1 cellular context compared by ENCODE assay signal in the genomic region with DNA sequence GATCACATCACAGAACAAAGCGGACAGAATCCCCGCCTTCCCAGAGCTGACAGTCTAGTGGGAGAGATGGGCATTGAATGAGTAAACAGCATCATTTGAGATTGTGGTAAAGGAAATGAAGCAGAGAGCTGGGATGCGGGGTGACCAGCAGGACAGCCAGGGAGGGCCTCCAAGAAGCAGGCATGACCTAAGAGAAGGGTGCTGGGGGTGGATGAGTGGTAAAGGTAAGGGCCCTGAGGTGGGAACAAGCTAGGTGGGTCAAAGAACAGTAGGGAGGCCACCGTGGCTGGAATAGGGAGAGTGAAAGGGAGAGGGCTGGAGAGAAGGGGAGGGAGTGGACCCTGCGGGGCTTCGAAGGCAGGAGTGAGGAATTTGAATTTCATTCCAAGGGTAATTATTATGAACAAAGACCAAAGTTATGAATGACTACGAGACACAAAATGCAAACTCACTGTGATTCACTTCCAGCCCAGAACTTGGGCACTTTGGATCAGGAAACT.
TF ChIP-seq lines count a peak whose summit lies in the region.

No MANE protein-coding gene starts in this region.

TF ChIP-seq in HepG2, 621 proteins besides CTCF, POLR2A, EP300 and RAD21 (continued from another document):
- TF ChIP-seq, protein P1, sequence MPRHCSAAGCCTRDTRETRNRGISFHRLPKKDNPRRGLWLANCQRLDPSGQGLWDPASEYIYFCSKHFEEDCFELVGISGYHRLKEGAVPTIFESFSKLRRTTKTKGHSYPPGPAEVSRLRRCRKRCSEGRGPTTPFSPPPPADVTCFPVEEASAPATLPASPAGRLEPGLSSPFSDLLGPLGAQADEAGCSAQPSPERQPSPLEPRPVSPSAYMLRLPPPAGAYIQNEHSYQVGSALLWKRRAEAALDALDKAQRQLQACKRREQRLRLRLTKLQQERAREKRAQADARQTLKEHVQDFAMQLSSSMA (CRISPR knock-in tag; IDR thresholded peaks at IDR 0.05): no peak
- TF ChIP-seq NFIB (CRISPR knock-in tag; IDR thresholded peaks at IDR 0.05; ENCODE audit: borderline replicate concordance) (no peak), POGZ (CRISPR knock-in tag; IDR thresholded peaks at IDR 0.05) (no peak), U2AF1 (optimal IDR thresholded peaks at IDR 0.05; ENCODE audit: low read depth, low read length) (no peak), TBX3 (IDR thresholded peaks at IDR 0.05; ENCODE audit: borderline replicate concordance) (no peak), ZNF501 (CRISPR knock-in tag; IDR thresholded peaks at IDR 0.05) (0 out of 2 replicates have a peak, but pooled peaks have one; percentile 19), ZNF772 (CRISPR knock-in tag; IDR thresholded peaks at IDR 0.05) (no peak), MTA3 (CRISPR knock-in tag; IDR thresholded peaks at IDR 0.05) (no peak), ZEB1 (IDR thresholded peaks at IDR 0.05; ENCODE audit: insufficient replicate concordance, low read depth) (no peak), FOXO1 (CRISPR knock-in tag; IDR thresholded peaks at IDR 0.05) (no peak), ZFAT (CRISPR knock-in tag; conservative IDR thresholded peaks at IDR 0.05) (no peak), MIER3 (CRISPR knock-in tag; IDR thresholded peaks at IDR 0.05; ENCODE audit: borderline replicate concordance) (no peak), ZKSCAN1 (IDR thresholded peaks at IDR 0.05; ENCODE audit: low read length) (0 out of 2 replicates have a peak, but pooled peaks have one; percentile 4), KAT8 (CRISPR knock-in tag; IDR thresholded peaks at IDR 0.05) (no peak), ZNF460 (CRISPR knock-in tag; IDR thresholded peaks at IDR 0.05; ENCODE audit: borderline replicate concordance) (no peak), ZNF160 (CRISPR knock-in tag; IDR thresholded peaks at IDR 0.05) (no peak), FOXM1 (CRISPR knock-in tag; IDR thresholded peaks at IDR 0.05) (no peak), TARDBP (CRISPR knock-in tag; IDR thresholded peaks at IDR 0.05) (no peak), FOXK2 (IDR thresholded peaks at IDR 0.05) (no peak), BORCS8-MEF2B (CRISPR knock-in tag; IDR thresholded peaks at IDR 0.05) (no peak)
- TF ChIP-seq, protein P2, sequence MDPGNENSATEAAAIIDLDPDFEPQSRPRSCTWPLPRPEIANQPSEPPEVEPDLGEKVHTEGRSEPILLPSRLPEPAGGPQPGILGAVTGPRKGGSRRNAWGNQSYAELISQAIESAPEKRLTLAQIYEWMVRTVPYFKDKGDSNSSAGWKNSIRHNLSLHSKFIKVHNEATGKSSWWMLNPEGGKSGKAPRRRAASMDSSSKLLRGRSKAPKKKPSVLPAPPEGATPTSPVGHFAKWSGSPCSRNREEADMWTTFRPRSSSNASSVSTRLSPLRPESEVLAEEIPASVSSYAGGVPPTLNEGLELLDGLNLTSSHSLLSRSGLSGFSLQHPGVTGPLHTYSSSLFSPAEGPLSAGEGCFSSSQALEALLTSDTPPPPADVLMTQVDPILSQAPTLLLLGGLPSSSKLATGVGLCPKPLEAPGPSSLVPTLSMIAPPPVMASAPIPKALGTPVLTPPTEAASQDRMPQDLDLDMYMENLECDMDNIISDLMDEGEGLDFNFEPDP (CRISPR knock-in tag; conservative IDR thresholded peaks at IDR 0.05): 0 out of 2 replicates have a peak, but pooled peaks have one; percentile 84
- TF ChIP-seq, protein P3, sequence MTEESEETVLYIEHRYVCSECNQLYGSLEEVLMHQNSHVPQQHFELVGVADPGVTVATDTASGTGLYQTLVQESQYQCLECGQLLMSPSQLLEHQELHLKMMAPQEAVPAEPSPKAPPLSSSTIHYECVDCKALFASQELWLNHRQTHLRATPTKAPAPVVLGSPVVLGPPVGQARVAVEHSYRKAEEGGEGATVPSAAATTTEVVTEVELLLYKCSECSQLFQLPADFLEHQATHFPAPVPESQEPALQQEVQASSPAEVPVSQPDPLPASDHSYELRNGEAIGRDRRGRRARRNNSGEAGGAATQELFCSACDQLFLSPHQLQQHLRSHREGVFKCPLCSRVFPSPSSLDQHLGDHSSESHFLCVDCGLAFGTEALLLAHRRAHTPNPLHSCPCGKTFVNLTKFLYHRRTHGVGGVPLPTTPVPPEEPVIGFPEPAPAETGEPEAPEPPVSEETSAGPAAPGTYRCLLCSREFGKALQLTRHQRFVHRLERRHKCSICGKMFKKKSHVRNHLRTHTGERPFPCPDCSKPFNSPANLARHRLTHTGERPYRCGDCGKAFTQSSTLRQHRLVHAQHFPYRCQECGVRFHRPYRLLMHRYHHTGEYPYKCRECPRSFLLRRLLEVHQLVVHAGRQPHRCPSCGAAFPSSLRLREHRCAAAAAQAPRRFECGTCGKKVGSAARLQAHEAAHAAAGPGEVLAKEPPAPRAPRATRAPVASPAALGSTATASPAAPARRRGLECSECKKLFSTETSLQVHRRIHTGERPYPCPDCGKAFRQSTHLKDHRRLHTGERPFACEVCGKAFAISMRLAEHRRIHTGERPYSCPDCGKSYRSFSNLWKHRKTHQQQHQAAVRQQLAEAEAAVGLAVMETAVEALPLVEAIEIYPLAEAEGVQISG (CRISPR knock-in tag; IDR thresholded peaks at IDR 0.05): no peak
- TF ChIP-seq, protein P4, sequence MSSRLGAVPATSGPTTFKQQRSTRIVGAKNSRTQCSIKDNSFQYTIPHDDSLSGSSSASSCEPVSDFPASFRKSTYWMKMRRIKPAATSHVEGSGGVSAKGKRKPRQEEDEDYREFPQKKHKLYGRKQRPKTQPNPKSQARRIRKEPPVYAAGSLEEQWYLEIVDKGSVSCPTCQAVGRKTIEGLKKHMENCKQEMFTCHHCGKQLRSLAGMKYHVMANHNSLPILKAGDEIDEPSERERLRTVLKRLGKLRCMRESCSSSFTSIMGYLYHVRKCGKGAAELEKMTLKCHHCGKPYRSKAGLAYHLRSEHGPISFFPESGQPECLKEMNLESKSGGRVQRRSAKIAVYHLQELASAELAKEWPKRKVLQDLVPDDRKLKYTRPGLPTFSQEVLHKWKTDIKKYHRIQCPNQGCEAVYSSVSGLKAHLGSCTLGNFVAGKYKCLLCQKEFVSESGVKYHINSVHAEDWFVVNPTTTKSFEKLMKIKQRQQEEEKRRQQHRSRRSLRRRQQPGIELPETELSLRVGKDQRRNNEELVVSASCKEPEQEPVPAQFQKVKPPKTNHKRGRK (CRISPR knock-in tag; IDR thresholded peaks at IDR 0.05): no peak
- TF ChIP-seq, protein P5, sequence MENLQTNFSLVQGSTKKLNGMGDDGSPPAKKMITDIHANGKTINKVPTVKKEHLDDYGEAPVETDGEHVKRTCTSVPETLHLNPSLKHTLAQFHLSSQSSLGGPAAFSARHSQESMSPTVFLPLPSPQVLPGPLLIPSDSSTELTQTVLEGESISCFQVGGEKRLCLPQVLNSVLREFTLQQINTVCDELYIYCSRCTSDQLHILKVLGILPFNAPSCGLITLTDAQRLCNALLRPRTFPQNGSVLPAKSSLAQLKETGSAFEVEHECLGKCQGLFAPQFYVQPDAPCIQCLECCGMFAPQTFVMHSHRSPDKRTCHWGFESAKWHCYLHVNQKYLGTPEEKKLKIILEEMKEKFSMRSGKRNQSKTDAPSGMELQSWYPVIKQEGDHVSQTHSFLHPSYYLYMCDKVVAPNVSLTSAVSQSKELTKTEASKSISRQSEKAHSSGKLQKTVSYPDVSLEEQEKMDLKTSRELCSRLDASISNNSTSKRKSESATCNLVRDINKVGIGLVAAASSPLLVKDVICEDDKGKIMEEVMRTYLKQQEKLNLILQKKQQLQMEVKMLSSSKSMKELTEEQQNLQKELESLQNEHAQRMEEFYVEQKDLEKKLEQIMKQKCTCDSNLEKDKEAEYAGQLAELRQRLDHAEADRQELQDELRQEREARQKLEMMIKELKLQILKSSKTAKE (CRISPR knock-in tag; IDR thresholded peaks at IDR 0.05; ENCODE audit: borderline replicate concordance): no peak
- TF ChIP-seq, protein P6, sequence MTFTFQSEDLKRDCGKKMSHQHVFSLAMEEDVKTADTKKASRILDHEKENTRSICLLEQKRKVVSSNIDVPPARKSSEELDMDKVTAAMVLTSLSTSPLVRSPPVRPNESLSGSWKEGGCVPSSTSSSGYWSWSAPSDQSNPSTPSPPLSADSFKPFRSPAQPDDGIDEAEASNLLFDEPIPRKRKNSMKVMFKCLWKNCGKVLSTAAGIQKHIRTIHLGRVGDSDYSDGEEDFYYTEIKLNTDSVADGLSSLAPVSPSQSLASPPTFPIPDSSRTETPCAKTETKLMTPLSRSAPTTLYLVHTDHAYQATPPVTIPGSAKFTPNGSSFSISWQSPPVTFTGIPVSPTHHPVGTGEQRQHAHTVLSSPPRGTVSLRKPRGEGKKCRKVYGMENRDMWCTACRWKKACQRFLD (CRISPR knock-in tag; IDR thresholded peaks at IDR 0.05; ENCODE audit: borderline replicate concordance): no peak
- TF ChIP-seq, protein P7, sequence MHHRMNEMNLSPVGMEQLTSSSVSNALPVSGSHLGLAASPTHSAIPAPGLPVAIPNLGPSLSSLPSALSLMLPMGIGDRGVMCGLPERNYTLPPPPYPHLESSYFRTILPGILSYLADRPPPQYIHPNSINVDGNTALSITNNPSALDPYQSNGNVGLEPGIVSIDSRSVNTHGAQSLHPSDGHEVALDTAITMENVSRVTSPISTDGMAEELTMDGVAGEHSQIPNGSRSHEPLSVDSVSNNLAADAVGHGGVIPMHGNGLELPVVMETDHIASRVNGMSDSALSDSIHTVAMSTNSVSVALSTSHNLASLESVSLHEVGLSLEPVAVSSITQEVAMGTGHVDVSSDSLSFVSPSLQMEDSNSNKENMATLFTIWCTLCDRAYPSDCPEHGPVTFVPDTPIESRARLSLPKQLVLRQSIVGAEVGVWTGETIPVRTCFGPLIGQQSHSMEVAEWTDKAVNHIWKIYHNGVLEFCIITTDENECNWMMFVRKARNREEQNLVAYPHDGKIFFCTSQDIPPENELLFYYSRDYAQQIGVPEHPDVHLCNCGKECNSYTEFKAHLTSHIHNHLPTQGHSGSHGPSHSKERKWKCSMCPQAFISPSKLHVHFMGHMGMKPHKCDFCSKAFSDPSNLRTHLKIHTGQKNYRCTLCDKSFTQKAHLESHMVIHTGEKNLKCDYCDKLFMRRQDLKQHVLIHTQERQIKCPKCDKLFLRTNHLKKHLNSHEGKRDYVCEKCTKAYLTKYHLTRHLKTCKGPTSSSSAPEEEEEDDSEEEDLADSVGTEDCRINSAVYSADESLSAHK (CRISPR knock-in tag; IDR thresholded peaks at IDR 0.05; ENCODE audit: borderline replicate concordance): no peak
